ENCODE assay signal across 10 cellular contexts in genomic region chr1:11691928-11692711, GRCh38. TPM values are rescaled to one million over a fixed set of nuclear protein-coding genes. Genes with fewer than 3 reads are reported as not detected.
DNase-seq lines count a peak whose midpoint lies in the region; ATAC-seq and TF ChIP-seq lines count a peak whose summit lies in the region.
"Had no signal": no experiment of that assay in that cellular context is flagged by ENCODE, and none has a peak within 500 bp of the region (broad histone marks: within the 10 kb centered on the region; RNA-seq: fewer than 3 reads in every experiment).

No MANE protein-coding gene starts in this region.

- no peak for ATAC-seq in stimulated activated naive CD8-positive, alpha-beta T cell treated with anti-CD3 and anti-CD28 coated beads, Interleukin-15, Interleukin-2, amounts not matched to agents 100 U/mL and 50 U/mL, for 24 hours
- no peak for ATAC-seq in HG02763 (IDR thresholded peaks at IDR 0.05; ENCODE audit: unreplicated experiment)
- ATAC-seq in GM21526 (IDR thresholded peaks at IDR 0.05; ENCODE audit: low FRiP score, unreplicated experiment) = no peak

- H3K36me3 ChIP-seq in mesendoderm (ENCODE audit: control insufficient read depth, insufficient read depth, low read length) = no peaks in the 10 kb centered on the region
- H3K36me3 ChIP-seq: pancreas had no signal

- no peak overlapping the region for H4K8ac ChIP-seq in mesendoderm (ENCODE audit: low read depth, low read length)

- no CpG with 5 or more reads among the region's 64 CpGs for WGBS in mesendoderm (ENCODE audit: extremely low coverage, insufficient coverage, low lambda C conversion rate)

- no peak overlapping the region for H3K27ac ChIP-seq in mesendoderm (ENCODE audit: low read depth, low read length)
- H3K27ac ChIP-seq: pancreas had no signal

- H3K4me2 ChIP-seq in mesendoderm (ENCODE audit: low read length) = peak overlapping the region; percentile 58

- H4K5ac ChIP-seq in mesendoderm (ENCODE audit: low read length) = no peak overlapping the region

- no peak overlapping the region for H3K27ac Mint-ChIP-seq in stimulated activated naive CD8-positive, alpha-beta T cell treated with anti-CD3 and anti-CD28 coated beads, Interleukin-15, Interleukin-2, amounts not matched to agents 100 ng/mL and 50 ng/mL, for 24 hours

- H3K4me1 ChIP-seq in mesendoderm (ENCODE audit: control insufficient read depth, low read depth, low read length) = peaks cover 3% of the 10 kb centered on the region

- peaks cover 40% of the 10 kb centered on the region for H3K27me3 Mint-ChIP-seq in stimulated activated naive CD8-positive, alpha-beta T cell treated with anti-CD3 and anti-CD28 coated beads, Interleukin-15, Interleukin-2, amounts not matched to agents 100 ng/mL and 50 ng/mL, for 24 hours

- peak overlapping the region; percentile 71 for H3K4me3 Mint-ChIP-seq in stimulated activated naive CD8-positive, alpha-beta T cell treated with anti-CD3 and anti-CD28 coated beads, Interleukin-15, Interleukin-2, amounts not matched to agents 100 ng/mL and 50 ng/mL, for 24 hours

- no peak overlapping the region for H2BK15ac ChIP-seq in mesendoderm (replicated peaks; ENCODE audit: low read depth)

- H2BK5ac ChIP-seq in mesendoderm (ENCODE audit: low read length) = no peak overlapping the region

- peak overlapping the region; percentile 4 for H2BK120ac ChIP-seq in mesendoderm (ENCODE audit: low read depth, low read length)

- H2AK5ac ChIP-seq in mesendoderm (ENCODE audit: low read length) = no peak overlapping the region

- in situ Hi-C loops in astrocyte of the cerebellum (cut with HindIII; ENCODE audit: low sequenced_read_pairs) = no loop called here

- H3K4ac ChIP-seq in mesendoderm (ENCODE audit: low read depth, low read length) = peak overlapping the region; percentile 57

- TF ChIP-seq CTCF in astrocyte of the cerebellum (IDR thresholded peaks at IDR 0.05; ENCODE audit: low read depth, low read length, missing control alignments) = no peak

- DNase-seq in stimulated activated naive CD8-positive, alpha-beta T cell treated with anti-CD3 and anti-CD28 coated beads, Interleukin-15, Interleukin-2, amounts not matched to agents 100 U/mL and 50 U/mL, for 24 hours = no peak
- DNase-seq in astrocyte of the cerebellum (ENCODE audit: low read depth) (no peak), mesendoderm (no peak), NCI-H82 treated with DMSO at 0.1 percent for 48 hours (lab: John Stamatoyannopoulos, UW; ENCODE audit: unreplicated experiment) (no peak), Kasumi-1 (lab: John Stamatoyannopoulos, UW) (no peak)
- DNase-seq: activated CD4-positive, CD25-positive, alpha-beta regulatory T cell treated with anti-CD3 and anti-CD28 coated beads, Interleukin-2, amount 50 U/mL, for 72 hours; pancreas had no signal

- H3K36me3 Mint-ChIP-seq in stimulated activated naive CD8-positive, alpha-beta T cell treated with anti-CD3 and anti-CD28 coated beads, Interleukin-15, Interleukin-2, amounts not matched to agents 100 ng/mL and 50 ng/mL, for 24 hours (ENCODE audit: low read depth) = no peaks in the 10 kb centered on the region

- H3K9ac ChIP-seq in mesendoderm (ENCODE audit: low read length) = peak overlapping the region; percentile 57

- H3K56ac ChIP-seq in mesendoderm (ENCODE audit: low read length) = peak overlapping the region; percentile 96

- H3K23ac ChIP-seq in mesendoderm (ENCODE audit: low read length) = no peak overlapping the region

- H3K27me3 ChIP-seq in mesendoderm (ENCODE audit: insufficient read depth, low read length, poor library complexity) = no peaks in the 10 kb centered on the region

- H3K4me1 Mint-ChIP-seq in stimulated activated naive CD8-positive, alpha-beta T cell treated with anti-CD3 and anti-CD28 coated beads, Interleukin-15, Interleukin-2, amounts not matched to agents 100 ng/mL and 50 ng/mL, for 24 hours (ENCODE audit: low read depth) = peaks cover 26% of the 10 kb centered on the region

- no peaks in the 10 kb centered on the region for H3K9me3 Mint-ChIP-seq in stimulated activated naive CD8-positive, alpha-beta T cell treated with anti-CD3 and anti-CD28 coated beads, Interleukin-15, Interleukin-2, amounts not matched to agents 100 ng/mL and 50 ng/mL, for 24 hours

- H3K4me3 ChIP-seq in astrocyte of the cerebellum (ENCODE audit: low read depth, low read length) = peak overlapping the region; percentile 38
- peak overlapping the region; percentile 9 for H3K4me3 ChIP-seq in mesendoderm (ENCODE audit: low read length)

- peak overlapping the region; percentile 16 for H3K18ac ChIP-seq in mesendoderm (ENCODE audit: low read length)

- H3K79me2 ChIP-seq in mesendoderm (ENCODE audit: control insufficient read depth, insufficient read depth, low read length) = peaks cover 13% of the 10 kb centered on the region

- no peaks in the 10 kb centered on the region for H3K79me1 ChIP-seq in mesendoderm (ENCODE audit: low read length)

RNA-seq across cellular contexts. Expression of gene DRAXIN, which starts 0.6 kb away (rescaled TPM):
- polyA plus RNA-seq in mesendoderm (2013, experiment 1 of 2) = 5.6 TPM
- polyA plus RNA-seq in mesendoderm (2013, experiment 2 of 2) = 5.8 TPM

RNA-seq across cellular contexts. Expression of gene MAD2L2, which starts 11.2 kb away (rescaled TPM):
- 128 TPM for polyA plus RNA-seq in mesendoderm (2013, experiment 1 of 2)
- 136 TPM for polyA plus RNA-seq in mesendoderm (2013, experiment 2 of 2)

RNA-seq across cellular contexts. Expression of gene FBXO6, which starts 28.1 kb away (rescaled TPM):
- polyA plus RNA-seq in mesendoderm (2013, experiment 1 of 2) = 0.55 TPM
- 0.50 TPM for polyA plus RNA-seq in mesendoderm (2013, experiment 2 of 2)

RNA-seq across cellular contexts. Expression of gene FBXO44, which starts 37.4 kb away (rescaled TPM):
- polyA plus RNA-seq in mesendoderm (2013, experiment 1 of 2) = 8.0 TPM
- polyA plus RNA-seq in mesendoderm (2013, experiment 2 of 2) = 8.6 TPM

RNA-seq across cellular contexts. Expression of gene FBXO2, which starts 37.9 kb away (rescaled TPM):
- 9.6 TPM for polyA plus RNA-seq in mesendoderm (2013, experiment 1 of 2)
- 10.5 TPM for polyA plus RNA-seq in mesendoderm (2013, experiment 2 of 2)
